Comparison of ENCODE assay signal across 2 cellular contexts in the genomic region with DNA sequence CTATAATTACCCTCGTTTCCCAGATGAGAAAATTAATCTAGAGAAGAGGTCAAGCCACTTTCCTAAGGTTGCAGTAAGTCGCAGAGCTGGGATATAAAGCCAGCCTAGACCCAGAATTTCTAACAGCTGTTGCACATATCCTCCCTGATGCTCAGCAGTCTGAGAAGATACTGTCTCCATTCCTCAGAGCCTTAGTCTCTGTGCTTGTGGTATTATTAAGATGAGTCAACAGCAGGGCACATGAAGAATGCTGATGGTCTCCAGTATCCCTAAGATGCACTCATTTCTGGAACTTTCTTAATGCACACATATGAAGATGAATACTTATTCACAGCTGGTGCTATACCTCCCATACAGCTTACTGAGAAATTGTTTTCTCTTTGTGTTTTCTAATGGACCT.
TF ChIP-seq lines count a peak whose summit lies in the region.

No MANE protein-coding gene starts in this region.

TF ChIP-seq in GM12878, 131 proteins besides CTCF, POLR2A, EP300 and RAD21:
- TF ChIP-seq BRCA1 (IDR thresholded peaks at IDR 0.05; ENCODE audit: low read depth, low read length) (no peak), FOXK2 (IDR thresholded peaks at IDR 0.05) (no peak), CREB1 (IDR thresholded peaks at IDR 0.05; ENCODE audit: low read depth) (no peak)
- TF ChIP-seq, protein P1, sequence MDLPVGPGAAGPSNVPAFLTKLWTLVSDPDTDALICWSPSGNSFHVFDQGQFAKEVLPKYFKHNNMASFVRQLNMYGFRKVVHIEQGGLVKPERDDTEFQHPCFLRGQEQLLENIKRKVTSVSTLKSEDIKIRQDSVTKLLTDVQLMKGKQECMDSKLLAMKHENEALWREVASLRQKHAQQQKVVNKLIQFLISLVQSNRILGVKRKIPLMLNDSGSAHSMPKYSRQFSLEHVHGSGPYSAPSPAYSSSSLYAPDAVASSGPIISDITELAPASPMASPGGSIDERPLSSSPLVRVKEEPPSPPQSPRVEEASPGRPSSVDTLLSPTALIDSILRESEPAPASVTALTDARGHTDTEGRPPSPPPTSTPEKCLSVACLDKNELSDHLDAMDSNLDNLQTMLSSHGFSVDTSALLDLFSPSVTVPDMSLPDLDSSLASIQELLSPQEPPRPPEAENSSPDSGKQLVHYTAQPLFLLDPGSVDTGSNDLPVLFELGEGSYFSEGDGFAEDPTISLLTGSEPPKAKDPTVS (IDR thresholded peaks at IDR 0.05; ENCODE audit: low read depth, low read length), result no peak

TF ChIP-seq in WTC11, 78 proteins besides CTCF, POLR2A, EP300 and RAD21:
- TF ChIP-seq ZNF232 (CRISPR knock-in tag; IDR thresholded peaks at IDR 0.05), result no peak
- no peak for TF ChIP-seq ZNF671 (CRISPR knock-in tag; IDR thresholded peaks at IDR 0.05)
- TF ChIP-seq, protein P2, sequence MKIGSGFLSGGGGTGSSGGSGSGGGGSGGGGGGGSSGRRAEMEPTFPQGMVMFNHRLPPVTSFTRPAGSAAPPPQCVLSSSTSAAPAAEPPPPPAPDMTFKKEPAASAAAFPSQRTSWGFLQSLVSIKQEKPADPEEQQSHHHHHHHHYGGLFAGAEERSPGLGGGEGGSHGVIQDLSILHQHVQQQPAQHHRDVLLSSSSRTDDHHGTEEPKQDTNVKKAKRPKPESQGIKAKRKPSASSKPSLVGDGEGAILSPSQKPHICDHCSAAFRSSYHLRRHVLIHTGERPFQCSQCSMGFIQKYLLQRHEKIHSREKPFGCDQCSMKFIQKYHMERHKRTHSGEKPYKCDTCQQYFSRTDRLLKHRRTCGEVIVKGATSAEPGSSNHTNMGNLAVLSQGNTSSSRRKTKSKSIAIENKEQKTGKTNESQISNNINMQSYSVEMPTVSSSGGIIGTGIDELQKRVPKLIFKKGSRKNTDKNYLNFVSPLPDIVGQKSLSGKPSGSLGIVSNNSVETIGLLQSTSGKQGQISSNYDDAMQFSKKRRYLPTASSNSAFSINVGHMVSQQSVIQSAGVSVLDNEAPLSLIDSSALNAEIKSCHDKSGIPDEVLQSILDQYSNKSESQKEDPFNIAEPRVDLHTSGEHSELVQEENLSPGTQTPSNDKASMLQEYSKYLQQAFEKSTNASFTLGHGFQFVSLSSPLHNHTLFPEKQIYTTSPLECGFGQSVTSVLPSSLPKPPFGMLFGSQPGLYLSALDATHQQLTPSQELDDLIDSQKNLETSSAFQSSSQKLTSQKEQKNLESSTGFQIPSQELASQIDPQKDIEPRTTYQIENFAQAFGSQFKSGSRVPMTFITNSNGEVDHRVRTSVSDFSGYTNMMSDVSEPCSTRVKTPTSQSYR (CRISPR knock-in tag; IDR thresholded peaks at IDR 0.05), result no peak
- TF ChIP-seq, protein P3, sequence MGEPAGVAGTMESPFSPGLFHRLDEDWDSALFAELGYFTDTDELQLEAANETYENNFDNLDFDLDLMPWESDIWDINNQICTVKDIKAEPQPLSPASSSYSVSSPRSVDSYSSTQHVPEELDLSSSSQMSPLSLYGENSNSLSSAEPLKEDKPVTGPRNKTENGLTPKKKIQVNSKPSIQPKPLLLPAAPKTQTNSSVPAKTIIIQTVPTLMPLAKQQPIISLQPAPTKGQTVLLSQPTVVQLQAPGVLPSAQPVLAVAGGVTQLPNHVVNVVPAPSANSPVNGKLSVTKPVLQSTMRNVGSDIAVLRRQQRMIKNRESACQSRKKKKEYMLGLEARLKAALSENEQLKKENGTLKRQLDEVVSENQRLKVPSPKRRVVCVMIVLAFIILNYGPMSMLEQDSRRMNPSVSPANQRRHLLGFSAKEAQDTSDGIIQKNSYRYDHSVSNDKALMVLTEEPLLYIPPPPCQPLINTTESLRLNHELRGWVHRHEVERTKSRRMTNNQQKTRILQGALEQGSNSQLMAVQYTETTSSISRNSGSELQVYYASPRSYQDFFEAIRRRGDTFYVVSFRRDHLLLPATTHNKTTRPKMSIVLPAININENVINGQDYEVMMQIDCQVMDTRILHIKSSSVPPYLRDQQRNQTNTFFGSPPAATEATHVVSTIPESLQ (CRISPR knock-in tag; IDR thresholded peaks at IDR 0.05), result no peak
- TF ChIP-seq, protein P4, sequence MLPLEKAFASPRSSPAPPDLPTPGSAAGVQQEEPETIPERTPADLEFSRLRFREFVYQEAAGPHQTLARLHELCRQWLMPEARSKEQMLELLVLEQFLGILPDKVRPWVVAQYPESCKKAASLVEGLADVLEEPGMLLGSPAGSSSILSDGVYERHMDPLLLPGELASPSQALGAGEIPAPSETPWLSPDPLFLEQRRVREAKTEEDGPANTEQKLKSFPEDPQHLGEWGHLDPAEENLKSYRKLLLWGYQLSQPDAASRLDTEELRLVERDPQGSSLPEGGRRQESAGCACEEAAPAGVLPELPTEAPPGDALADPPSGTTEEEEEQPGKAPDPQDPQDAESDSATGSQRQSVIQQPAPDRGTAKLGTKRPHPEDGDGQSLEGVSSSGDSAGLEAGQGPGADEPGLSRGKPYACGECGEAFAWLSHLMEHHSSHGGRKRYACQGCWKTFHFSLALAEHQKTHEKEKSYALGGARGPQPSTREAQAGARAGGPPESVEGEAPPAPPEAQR (CRISPR knock-in tag; IDR thresholded peaks at IDR 0.05), result no peak
- no peak for TF ChIP-seq ZBTB21 (CRISPR knock-in tag; IDR thresholded peaks at IDR 0.05; ENCODE audit: borderline replicate concordance)
- TF ChIP-seq ZNF121 (CRISPR knock-in tag; IDR thresholded peaks at IDR 0.05), result no peak
- no peak for TF ChIP-seq TP53 (CRISPR knock-in tag; IDR thresholded peaks at IDR 0.05)
- no peak for TF ChIP-seq PRRX2 (CRISPR knock-in tag; IDR thresholded peaks at IDR 0.05)
- TF ChIP-seq, protein P5, sequence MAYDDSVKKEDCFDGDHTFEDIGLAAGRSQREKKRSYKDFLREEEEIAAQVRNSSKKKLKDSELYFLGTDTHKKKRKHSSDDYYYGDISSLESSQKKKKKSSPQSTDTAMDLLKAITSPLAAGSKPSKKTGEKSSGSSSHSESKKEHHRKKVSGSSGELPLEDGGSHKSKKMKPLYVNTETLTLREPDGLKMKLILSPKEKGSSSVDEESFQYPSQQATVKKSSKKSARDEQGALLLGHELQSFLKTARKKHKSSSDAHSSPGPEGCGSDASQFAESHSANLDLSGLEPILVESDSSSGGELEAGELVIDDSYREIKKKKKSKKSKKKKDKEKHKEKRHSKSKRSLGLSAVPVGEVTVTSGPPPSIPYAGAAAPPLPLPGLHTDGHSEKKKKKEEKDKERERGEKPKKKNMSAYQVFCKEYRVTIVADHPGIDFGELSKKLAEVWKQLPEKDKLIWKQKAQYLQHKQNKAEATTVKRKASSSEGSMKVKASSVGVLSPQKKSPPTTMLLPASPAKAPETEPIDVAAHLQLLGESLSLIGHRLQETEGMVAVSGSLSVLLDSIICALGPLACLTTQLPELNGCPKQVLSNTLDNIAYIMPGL (CRISPR knock-in tag; IDR thresholded peaks at IDR 0.05), result no peak
- no peak for TF ChIP-seq IRF2 (CRISPR knock-in tag; IDR thresholded peaks at IDR 0.05; ENCODE audit: borderline replicate concordance, low read depth)
- TF ChIP-seq, protein P6, sequence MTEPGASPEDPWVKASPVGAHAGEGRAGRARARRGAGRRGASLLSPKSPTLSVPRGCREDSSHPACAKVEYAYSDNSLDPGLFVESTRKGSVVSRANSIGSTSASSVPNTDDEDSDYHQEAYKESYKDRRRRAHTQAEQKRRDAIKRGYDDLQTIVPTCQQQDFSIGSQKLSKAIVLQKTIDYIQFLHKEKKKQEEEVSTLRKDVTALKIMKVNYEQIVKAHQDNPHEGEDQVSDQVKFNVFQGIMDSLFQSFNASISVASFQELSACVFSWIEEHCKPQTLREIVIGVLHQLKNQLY (CRISPR knock-in tag; IDR thresholded peaks at IDR 0.05), result no peak
